Comparison of ENCODE assay signal across 18 cellular contexts in genomic region chr7:68730871-68731403, GRCh38.
DNase-seq lines count a peak whose midpoint lies in the region; ATAC-seq and TF ChIP-seq lines count a peak whose summit lies in the region.
"Had no signal": no experiment of that assay in that cellular context is flagged by ENCODE, and none has a peak within 500 bp of the region (broad histone marks: within the 10 kb centered on the region; RNA-seq: fewer than 3 reads in every experiment).

No MANE protein-coding gene starts in this region.

- H3K9me3 ChIP-seq in PC-9 (ENCODE audit: insufficient read depth, low read depth) (no peaks in the 10 kb centered on the region), suprapubic skin (no peaks in the 10 kb centered on the region)
- H3K9me3 ChIP-seq: BE2C, SJCRH30 had no signal

- intact Hi-C loops in PC-9 (cut with micrococcal nuclease; ENCODE audit: unreplicated experiment) = no loop called here

- ATAC-seq in HG03354 (IDR thresholded peaks at IDR 0.05; ENCODE audit: poor library complexity, severe bottlenecking, unreplicated experiment) = no peak
- ATAC-seq: activated CD4-positive, alpha-beta T cell treated with anti-CD3 and anti-CD28 coated beads for 36 hours; left cardiac atrium had no signal

- H4K20me1 ChIP-seq in PC-9 (ENCODE audit: insufficient read depth) = no peaks in the 10 kb centered on the region

- POLR2A ChIA-PET in PC-9 (lab: Charles Lee; ENCODE audit: unreplicated experiment) = interaction anchor here (0.7 kb wide), 1 partner anchor 20 kb away, joined by 8 read pairs; no protein-coding TSS in a partner anchor

- H3K27ac ChIP-seq in PC-9 (peak overlapping the region; percentile 40), suprapubic skin (no peak overlapping the region)
- H3K27ac ChIP-seq: coronary artery, SJCRH30 had no signal

- DNase-seq in G401 (ENCODE audit: low spot score) (peak; percentile 65), NCI-H187 treated with DMSO at 0.1 percent for 48 hours (lab: John Stamatoyannopoulos, UW) (peak; percentile 27), PC-9 (peak in 1 of 2 experiments; percentile 93), mucosa of gallbladder (ENCODE audit: low spot score) (peak; percentile 85), SKM-1 (lab: John Stamatoyannopoulos, UW; ENCODE audit: unreplicated experiment) (no peak), suprapubic skin (ENCODE audit: low spot score in 2 of 2) (no peak)
- DNase-seq: activated CD4-positive, alpha-beta T cell treated with anti-CD3 and anti-CD28 coated beads for 36 hours; activated CD8-positive, alpha-beta memory T cell treated with anti-CD3 and anti-CD28 coated beads, Interleukin-2, amount 50 U/mL, for 4 hours; aorta; BE2C; DND-41; left cardiac atrium; NCI-H1048; SJCRH30; stimulated activated CD4-positive, alpha-beta T cell treated with anti-CD3 and anti-CD28 coated beads, Interleukin-4, amount 100 ng/mL, for 1 hour; T-helper 9 cell had no signal

- no peaks in the 10 kb centered on the region for H3K36me3 ChIP-seq in PC-9 (ENCODE audit: low read depth)
- no peaks in the 10 kb centered on the region for H3K36me3 ChIP-seq in suprapubic skin
- H3K36me3 ChIP-seq: BE2C, SJCRH30 had no signal

- H3F3A ChIP-seq in PC-9 (ENCODE audit: insufficient read depth, low read depth) = peaks cover 30% of the 10 kb centered on the region

- in situ Hi-C loops in G401 (cut with HindIII; ENCODE audit: low sequenced_read_pairs) = no loop called here

- TF ChIP-seq POLR2A in suprapubic skin (IDR thresholded peaks at IDR 0.05) = no peak

- peaks cover 51% of the 10 kb centered on the region for H3K4me1 ChIP-seq in PC-9 (replicated peaks; ENCODE audit: insufficient read depth)
- H3K4me1 ChIP-seq in suprapubic skin = no peaks in the 10 kb centered on the region
- H3K4me1 ChIP-seq: SJCRH30 had no signal

- H3K27me3 ChIP-seq in PC-9 (ENCODE audit: insufficient read depth, low read depth) (no peaks in the 10 kb centered on the region), suprapubic skin (no peaks in the 10 kb centered on the region)
- H3K27me3 ChIP-seq: BE2C had no signal

- CTCF ChIA-PET in PC-9 (lab: Charles Lee) = no interaction called here

- no peaks in the 10 kb centered on the region for H3K9me2 ChIP-seq in PC-9 (ENCODE audit: insufficient read depth)

- H3K4me3 ChIP-seq in PC-9 = no peak overlapping the region
- no peak overlapping the region for H3K4me3 ChIP-seq in suprapubic skin
- H3K4me3 ChIP-seq: coronary artery, SJCRH30 had no signal

- H3K79me2 ChIP-seq in PC-9 (ENCODE audit: low read depth) = no peaks in the 10 kb centered on the region

- H3K4me2 ChIP-seq in PC-9 = peak overlapping the region; percentile 32

- H2AFZ ChIP-seq in PC-9 = no peak overlapping the region

- TF ChIP-seq CTCF in PC-9 (conservative IDR thresholded peaks at IDR 0.05) (no peak), suprapubic skin (IDR thresholded peaks at IDR 0.05) (no peak)

- TF ChIP-seq EP300 in suprapubic skin (IDR thresholded peaks at IDR 0.05) = no peak

- BruUV-seq in PC-9 (replicated peaks; lab: Mats Ljungman, UMichigan) = no TSS peak

Comparison
In these comparisons a context has a peak if more than half of its experiments do, and no peak if none do; other contexts are left out.
1. DNase-seq: peak in G401 (single experiment), NCI-H187 treated with DMSO at 0.1 percent for 48 hours (single experiment) and mucosa of gallbladder (single experiment); none in SKM-1 (single experiment) and suprapubic skin (0 of 2).